ENCODE assay signal across 10 cellular contexts in genomic region chr19:6667114-6667627, GRCh38. TPM values are rescaled to one million over a fixed set of nuclear protein-coding genes. Genes with fewer than 3 reads are reported as not detected.
DNase-seq lines count a peak whose midpoint lies in the region; ATAC-seq and TF ChIP-seq lines count a peak whose summit lies in the region.
"Had no signal": no experiment of that assay in that cellular context is flagged by ENCODE, and none has a peak within 500 bp of the region (broad histone marks: within the 10 kb centered on the region; RNA-seq: fewer than 3 reads in every experiment).

No MANE protein-coding gene starts in this region.

- H3K4me1 Mint-ChIP-seq in activated T-cell treated with anti-CD3 and anti-CD28 coated beads, Interleukin-2, amount 50 U/mL, for 24 hours (ENCODE audit: low read depth): peaks cover 31% of the 10 kb centered on the region
- peaks cover 31 to 45% of the 10 kb centered on the region in 2 donors for H3K4me1 Mint-ChIP-seq in natural killer cell
- H3K4me1 Mint-ChIP-seq: WTC11 had no signal

- TF ChIP-seq POLR2A in NB4 (IDR thresholded peaks at IDR 0.05; ENCODE audit: extremely low read depth, insufficient read length): no peak

- no peaks in the 10 kb centered on the region for H3K9me3 Mint-ChIP-seq in activated T-cell treated with anti-CD3 and anti-CD28 coated beads, Interleukin-2, amount 50 U/mL, for 24 hours
- H3K9me3 Mint-ChIP-seq in natural killer cell: no peaks in the 10 kb centered on the region

- no peak for TF ChIP-seq CTCF in NB4 (IDR thresholded peaks at IDR 0.05; ENCODE audit: low read depth, low read length)
- TF ChIP-seq CTCF in natural killer cell (IDR thresholded peaks at IDR 0.05): no peak

- peak overlapping the region; percentile 99 for H3K4me3 Mint-ChIP-seq in activated T-cell treated with anti-CD3 and anti-CD28 coated beads, Interleukin-2, amount 50 U/mL, for 24 hours
- peak overlapping the region; percentile 40 for H3K4me3 Mint-ChIP-seq in natural killer cell
- H3K4me3 Mint-ChIP-seq: WTC11 had no signal

- H3K27me3 Mint-ChIP-seq in activated T-cell treated with anti-CD3 and anti-CD28 coated beads, Interleukin-2, amount 50 U/mL, for 24 hours: no peaks in the 10 kb centered on the region
- no peaks in the 10 kb centered on the region for H3K27me3 Mint-ChIP-seq in natural killer cell (ENCODE audit: low read depth in 2 of 2)

- peak; percentile 47 for DNase-seq in Daoy (ENCODE audit: low read depth)
- DNase-seq in NB4 (ENCODE audit: low read depth): peak; percentile 66
- peak; percentile 60 for DNase-seq in activated T-cell treated with anti-CD3 and anti-CD28 coated beads, Interleukin-2, amount 50 U/mL, for 24 hours
- no peak for DNase-seq in natural killer cell
- DNase-seq in NCI-H524 (lab: John Stamatoyannopoulos, UW): no peak
- no peak for DNase-seq in dedifferentiated amniotic fluid mesenchymal stem cell (ENCODE audit: extremely low spot score)

- H3K27ac Mint-ChIP-seq in activated T-cell treated with anti-CD3 and anti-CD28 coated beads, Interleukin-2, amount 50 U/mL, for 24 hours: peak overlapping the region; percentile 87
- peak overlapping the region; percentile 69 to 74 for H3K27ac Mint-ChIP-seq in natural killer cell
- H3K27ac Mint-ChIP-seq: WTC11 had no signal

- intact Hi-C loops in natural killer cell (cut with micrococcal nuclease): no loop called here

- H3K36me3 Mint-ChIP-seq in activated T-cell treated with anti-CD3 and anti-CD28 coated beads, Interleukin-2, amount 50 U/mL, for 24 hours (ENCODE audit: low read depth): peaks cover 30% of the 10 kb centered on the region
- H3K36me3 Mint-ChIP-seq in natural killer cell: no peaks in the 10 kb centered on the region

- ATAC-seq in natural killer cell (no peak), GM21737 (IDR thresholded peaks at IDR 0.05; ENCODE audit: unreplicated experiment) (no peak)
- ATAC-seq: WTC11 had no signal

- H3K4me3 ChIP-seq in NB4 (ENCODE audit: low read depth, low read length): peak overlapping the region; percentile 21

RNA-seq across cellular contexts. Expression of gene TNFSF14, which starts 2.8 kb away (rescaled TPM):
- 0.33 TPM in 1 of 2 replicates, not detected in the other for total RNA-seq in Daoy (2014; rRNA removed; shearing (Covaris generic))
- 10 to 100 TPM; 10.8 to 20.0 (median 11.8) TPM for total RNA-seq in natural killer cell
- total RNA-seq: astrocyte, glomerular endothelial cell had no signal

RNA-seq across cellular contexts. Expression of gene C3, which starts 53.3 kb away (rescaled TPM):
- total RNA-seq in Daoy (2014; rRNA removed; shearing (Covaris generic)): 7.9 and 10.2 TPM in 2 replicates
- 1 to 10 TPM in 1 of 3 donors, under 1 TPM in 1, not detected in 1; 0.38 to 5.5 TPM for total RNA-seq in natural killer cell

Comparison
In these comparisons a context has a peak if more than half of its experiments do, and no peak if none do; other contexts are left out.
1. DNase-seq: peak in Daoy (single experiment), NB4 (single experiment) and activated T-cell treated with anti-CD3 and anti-CD28 coated beads, Interleukin-2, amount 50 U/mL, for 24 hours (single experiment); none in natural killer cell (single experiment), NCI-H524 (0 of 2) and dedifferentiated amniotic fluid mesenchymal stem cell (single experiment).